In genomic region chr2:200976710-200977109, GRCh38 we compare ENCODE assay signal across 9 cellular contexts.
"Had no signal": no experiment of that assay in that cellular context is flagged by ENCODE, and none has a peak within 500 bp of the region (broad histone marks: within the 10 kb centered on the region; RNA-seq: fewer than 3 reads in every experiment).

No MANE protein-coding gene starts in this region.

- H3K27me3 Mint-ChIP-seq: IgD-negative memory B cell had no signal

- H3K4me3 Mint-ChIP-seq: HFFc6, IgD-negative memory B cell had no signal

- H3K36me3 Mint-ChIP-seq: IgD-negative memory B cell had no signal

- H2AFZ ChIP-seq: GM23248 had no signal

- H3K4me1 ChIP-seq: HAP-1 had no signal

- H3K9ac ChIP-seq: GM23248 had no signal

- H3K27ac ChIP-seq: GM23248, HL-60 had no signal

- ATAC-seq: HCT116 had no signal

- H3K9me3 ChIP-seq: HAP-1 had no signal

- H3K27ac Mint-ChIP-seq: HFFc6 had no signal

- DNase-seq: GM23248, GOT3, H7, HFFc6, KG1 had no signal

- H3K4me3 ChIP-seq: GM23248, HAP-1 had no signal
